19 cellular contexts compared by ENCODE assay signal in the genomic region with DNA sequence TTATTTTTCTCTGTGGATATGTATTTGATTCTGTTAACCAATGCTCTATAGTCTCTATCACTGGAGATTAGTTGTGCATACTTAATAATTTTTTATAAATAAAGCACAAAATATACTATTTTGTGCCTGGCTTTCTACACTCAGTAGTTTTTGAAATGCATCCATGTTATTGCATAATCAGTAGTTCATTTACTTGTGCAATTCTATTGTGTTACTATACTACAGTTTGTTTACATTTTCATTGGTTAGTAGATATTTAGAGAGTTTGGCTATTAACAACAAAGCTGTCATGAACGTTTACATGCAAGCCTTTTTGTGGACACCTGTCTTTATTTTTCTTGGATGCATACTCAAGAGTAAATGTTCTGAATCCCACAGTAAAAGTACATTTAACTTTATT.
A peak's percentile ranks its signal among the peaks of the same experiment; 100 is the strongest.
DNase-seq lines count a peak whose midpoint lies in the region; FAIRE-seq and TF ChIP-seq lines count a peak whose summit lies in the region.
"Had no signal": no experiment of that assay in that cellular context is flagged by ENCODE, and none has a peak within 500 bp of the region (broad histone marks: within the 10 kb centered on the region; RNA-seq: fewer than 3 reads in every experiment).

No MANE protein-coding gene starts in this region.

- TF ChIP-seq CTCF in MCF 10A (IDR thresholded peaks at IDR 0.05; ENCODE audit: unreplicated experiment) (no peak), breast epithelium (IDR thresholded peaks at IDR 0.05) (no peak), fibroblast of mammary gland (conservative IDR thresholded peaks at IDR 0.05; ENCODE audit: control insufficient read depth, insufficient read depth, low read depth, low read length) (no peak)

- H3K4me3 ChIP-seq in breast epithelium (no peak overlapping the region), fibroblast of mammary gland (ENCODE audit: control insufficient read depth, low read depth, low read length) (no peak overlapping the region)
- H3K4me3 ChIP-seq: SK-N-MC had no signal

- peak; percentile 59 for DNase-seq in MCF 10A (ENCODE audit: unreplicated experiment)
- DNase-seq in breast epithelium (ENCODE audit: low spot score in 2 of 2) = no peak
- DNase-seq in fibroblast of mammary gland (ENCODE audit: low read depth) = peak; percentile 30
- DNase-seq in renal cortical epithelial cell (ENCODE audit: low read depth) = peak; percentile 23
- DNase-seq in urothelium cell line (ENCODE audit: low spot score) = no peak
- DNase-seq in OCI-M2 (lab: John Stamatoyannopoulos, UW; ENCODE audit: unreplicated experiment) = no peak
- DNase-seq: AML-193, GDM1, H9, NCI-H1092 treated with DMSO at 0.1 percent for 48 hours, NCI-H1694, NCI-H2081 treated with DMSO at 0.1 percent for 48 hours, NCI-H226, NCI-H526 treated with DMSO at 0.1 percent for 48 hours, SHP77 had no signal

- TF ChIP-seq EP300 in Ishikawa (IDR thresholded peaks at IDR 0.05; ENCODE audit: borderline replicate concordance) = no peak

- peaks cover 10% of the 10 kb centered on the region for H3K4me1 Mint-ChIP-seq in MCF 10A (ENCODE audit: insufficient read depth, unreplicated experiment)

- H3K9me3 Mint-ChIP-seq in MCF 10A (ENCODE audit: unreplicated experiment) = peaks cover 7% of the 10 kb centered on the region

- H3K36me3 Mint-ChIP-seq in MCF 10A (ENCODE audit: insufficient read depth, unreplicated experiment) = no peaks in the 10 kb centered on the region

- intact Hi-C loops in MCF 10A (cut with micrococcal nuclease) = no loop called here
- intact Hi-C loops in breast epithelium (cut with DNase I; ENCODE audit: low total_unique reads) = no loop called here

- POLR2A ChIA-PET in MCF 10A (lab: Yijun Ruan, JAX) = interaction anchor here (0.6 to 1.0 kb wide), 2 partner anchors 39 to 410 kb away, joined by 3 read pairs; no protein-coding TSS in a partner anchor

- no peaks in the 10 kb centered on the region for H3K36me3 ChIP-seq in breast epithelium

- no peak for FAIRE-seq in urothelium cell line (lab: Jason Lieb, UNC)
- FAIRE-seq: HTR-8/SVneo had no signal

- TF ChIP-seq RAD21 in Ishikawa (IDR thresholded peaks at IDR 0.05; ENCODE audit: low read depth) = no peak

- no peak for TF ChIP-seq POLR2A in breast epithelium (IDR thresholded peaks at IDR 0.05)

- H3K27me3 Mint-ChIP-seq in MCF 10A (ENCODE audit: insufficient read depth, unreplicated experiment) = no peaks in the 10 kb centered on the region

- no peaks in the 10 kb centered on the region for H3K9me3 ChIP-seq in breast epithelium

- H3K4me3 Mint-ChIP-seq in MCF 10A (ENCODE audit: unreplicated experiment) = no peak overlapping the region
- H3K4me3 Mint-ChIP-seq: H9 had no signal

- CTCF ChIA-PET in MCF 10A (lab: Yijun Ruan, JAX) = no interaction called here

- H3K27ac ChIP-seq in breast epithelium = no peak overlapping the region
- H3K27ac ChIP-seq: C4-2B, SK-N-MC had no signal

- no TSS peak for BruUV-seq in MCF 10A (replicated peaks; lab: Mats Ljungman, UMichigan)

- no peak overlapping the region for H3K27ac Mint-ChIP-seq in MCF 10A (ENCODE audit: low read depth, unreplicated experiment)
- H3K27ac Mint-ChIP-seq: H9 had no signal

- H3K27me3 ChIP-seq in breast epithelium = no peaks in the 10 kb centered on the region

- no peaks in the 10 kb centered on the region for H3K4me1 ChIP-seq in breast epithelium

TF ChIP-seq in Ishikawa, 13 proteins besides CTCF, POLR2A, EP300 and RAD21:
- TF ChIP-seq USF1 (IDR thresholded peaks at IDR 0.05) (no peak), CEBPB (IDR thresholded peaks at IDR 0.05) (peak; percentile 61)

Comparison
In these comparisons a context has a peak if more than half of its experiments do, and no peak if none do; other contexts are left out.
1. DNase-seq: peak in MCF 10A (single experiment), fibroblast of mammary gland (single experiment) and renal cortical epithelial cell (single experiment); none in breast epithelium (0 of 2), urothelium cell line (single experiment) and OCI-M2 (single experiment).